1 cellular context compared by ENCODE assay signal in genomic region chr7:6254891-6255290, GRCh38.
TF ChIP-seq lines count a peak whose summit lies in the region.

No MANE protein-coding gene starts in this region.

TF ChIP-seq in IMR-90, 13 proteins besides CTCF, POLR2A, EP300 and RAD21:
- TF ChIP-seq USF2 (IDR thresholded peaks at IDR 0.05; ENCODE audit: low read depth, low read length) (no peak), BHLHE40 (IDR thresholded peaks at IDR 0.05; ENCODE audit: low read depth, low read length) (no peak), CEBPB (IDR thresholded peaks at IDR 0.05; ENCODE audit: low read depth, low read length) (no peak), FOS (IDR thresholded peaks at IDR 0.05; ENCODE audit: low read depth, low read length) (no peak), RFX5 (IDR thresholded peaks at IDR 0.05; ENCODE audit: low read depth, low read length) (no peak), RCOR1 (IDR thresholded peaks at IDR 0.05; ENCODE audit: insufficient replicate concordance, low read length) (no peak), MAZ (IDR thresholded peaks at IDR 0.05; ENCODE audit: borderline replicate concordance, low read depth, low read length) (no peak), SMC3 (IDR thresholded peaks at IDR 0.05; ENCODE audit: low read depth, low read length) (no peak), MAFK (IDR thresholded peaks at IDR 0.05; ENCODE audit: low read depth, low read length) (no peak), MXI1 (IDR thresholded peaks at IDR 0.05; ENCODE audit: borderline replicate concordance, low read depth, low read length) (no peak)
